Comparison of ENCODE assay signal across 8 cellular contexts in genomic region chr3:186413615-186414415, GRCh38. TPM values are rescaled to one million over a fixed set of nuclear protein-coding genes. Genes with fewer than 3 reads are reported as not detected.
DNase-seq lines count a peak whose midpoint lies in the region; ATAC-seq and TF ChIP-seq lines count a peak whose summit lies in the region.

No MANE protein-coding gene starts in this region.

- H3K27ac ChIP-seq in BLaER1 treated with 17β-estradiol and CSF1 and Interleukin-3, amounts not matched to agents 10 nM and 100 nM, result no peak overlapping the region
- peak overlapping the region; percentile 88 to 97 (median 96) for H3K27ac ChIP-seq in gastroesophageal sphincter

- peak overlapping the region; percentile 59 for H3K4me3 Mint-ChIP-seq in activated CD8-positive, alpha-beta T cell treated with anti-CD3 and anti-CD28 coated beads, Interleukin-2, amount 10 ng/mL, durations not matched to agents 7 days and 5 days
- H3K4me3 Mint-ChIP-seq in neural crest cell, result peak overlapping the region; percentile 53

- H3K27me3 Mint-ChIP-seq in activated CD8-positive, alpha-beta T cell treated with anti-CD3 and anti-CD28 coated beads, Interleukin-2, amount 10 ng/mL, durations not matched to agents 7 days and 5 days (ENCODE audit: low read depth), result peaks cover 20% of the 10 kb centered on the region
- H3K27me3 Mint-ChIP-seq in neural crest cell (ENCODE audit: low read depth), result peaks cover 63% of the 10 kb centered on the region

- peaks cover 15% of the 10 kb centered on the region for H3K4me1 Mint-ChIP-seq in activated CD8-positive, alpha-beta T cell treated with anti-CD3 and anti-CD28 coated beads, Interleukin-2, amount 10 ng/mL, durations not matched to agents 7 days and 5 days (ENCODE audit: low read depth)
- H3K4me1 Mint-ChIP-seq in neural crest cell, result peaks cover 12% of the 10 kb centered on the region

- CTCF ChIA-PET in activated CD8-positive, alpha-beta T cell treated with anti-CD3 and anti-CD28 coated beads, Interleukin-2, amount 10 ng/mL, durations not matched to agents 7 days and 5 days (lab: Charles Lee), result interaction anchor here (2.2 kb wide), 1 partner anchor 126 kb away, joined by 8 read pairs; no protein-coding TSS in a partner anchor

- peak overlapping the region; percentile 41 to 63 (median 46) for H3K4me3 ChIP-seq in BLaER1 treated with 17β-estradiol and CSF1 and Interleukin-3, amounts not matched to agents 10 nM and 100 nM
- peak overlapping the region; percentile 27 to 44 for H3K4me3 ChIP-seq in gastroesophageal sphincter

- peak; percentile 77 for TF ChIP-seq EP300 in gastroesophageal sphincter (IDR thresholded peaks at IDR 0.05)

- peak overlapping the region; percentile 73 to 97 (median 88) for H3K4me2 ChIP-seq in BLaER1 treated with 17β-estradiol and CSF1 and Interleukin-3, amounts not matched to agents 10 nM and 100 nM

- H3K9me3 ChIP-seq in BLaER1 treated with 17β-estradiol and CSF1 and Interleukin-3, amounts not matched to agents 10 nM and 100 nM (replicated peaks in 1 of 11), result no peaks in the 10 kb centered on the region
- no peaks in the 10 kb centered on the region for H3K9me3 ChIP-seq in gastroesophageal sphincter

- H3K27me3 ChIP-seq in BLaER1 treated with 17β-estradiol and CSF1 and Interleukin-3, amounts not matched to agents 10 nM and 100 nM, result no peaks in the 10 kb centered on the region
- no peaks in the 10 kb centered on the region for H3K27me3 ChIP-seq in gastroesophageal sphincter

- no peaks in the 10 kb centered on the region for H3K36me3 Mint-ChIP-seq in activated CD8-positive, alpha-beta T cell treated with anti-CD3 and anti-CD28 coated beads, Interleukin-2, amount 10 ng/mL, durations not matched to agents 7 days and 5 days (ENCODE audit: low read depth)
- no peaks in the 10 kb centered on the region for H3K36me3 Mint-ChIP-seq in neural crest cell (ENCODE audit: low read depth)

- DNase-seq in NCI-H1092 (lab: John Stamatoyannopoulos, UW) (peak; percentile 78), neural crest cell (ENCODE audit: low read depth, low spot score) (no peak), COLO829 (ENCODE audit: low spot score) (no peak)
- DNase-seq in activated CD8-positive, alpha-beta T cell treated with anti-CD3 and anti-CD28 coated beads, Interleukin-2, amount 10 ng/mL, durations not matched to agents 7 days and 5 days, result peak; percentile 32

- peak overlapping the region; percentile 31 for H3K27ac Mint-ChIP-seq in activated CD8-positive, alpha-beta T cell treated with anti-CD3 and anti-CD28 coated beads, Interleukin-2, amount 10 ng/mL, durations not matched to agents 7 days and 5 days
- H3K27ac Mint-ChIP-seq in neural crest cell (ENCODE audit: unreplicated experiment), result no peak overlapping the region

- POLR2A ChIA-PET in activated CD8-positive, alpha-beta T cell treated with anti-CD3 and anti-CD28 coated beads, Interleukin-2, amount 10 ng/mL, durations not matched to agents 7 days and 5 days (lab: Charles Lee), result no interaction called here

- H3K9ac ChIP-seq in BLaER1 treated with 17β-estradiol and CSF1 and Interleukin-3, amounts not matched to agents 10 nM and 100 nM, result peak overlapping the region in 10 of 11 experiments; percentile 7 to 56 (median 37); a peak in 13 of 22 replicates

- TF ChIP-seq CTCF in gastroesophageal sphincter (IDR thresholded peaks at IDR 0.05), result no peak
- TF ChIP-seq CTCF in neural crest cell (conservative IDR thresholded peaks at IDR 0.05), result no peak

- no peaks in the 10 kb centered on the region for H3K36me3 ChIP-seq in BLaER1 treated with 17β-estradiol and CSF1 and Interleukin-3, amounts not matched to agents 10 nM and 100 nM
- no peaks in the 10 kb centered on the region for H3K36me3 ChIP-seq in gastroesophageal sphincter

- peaks cover 18 to 30% (median 27%) of the 10 kb centered on the region in 10 experiments for H3K4me1 ChIP-seq in BLaER1 treated with 17β-estradiol and CSF1 and Interleukin-3, amounts not matched to agents 10 nM and 100 nM
- H3K4me1 ChIP-seq in gastroesophageal sphincter, result peaks cover 3 to 69% (median 18%) of the 10 kb centered on the region in 3 donors

- no peaks in the 10 kb centered on the region for H4K20me1 ChIP-seq in BLaER1 treated with 17β-estradiol and CSF1 and Interleukin-3, amounts not matched to agents 10 nM and 100 nM

- H3K9me3 Mint-ChIP-seq in activated CD8-positive, alpha-beta T cell treated with anti-CD3 and anti-CD28 coated beads, Interleukin-2, amount 10 ng/mL, durations not matched to agents 7 days and 5 days (ENCODE audit: insufficient read depth), result no peaks in the 10 kb centered on the region
- H3K9me3 Mint-ChIP-seq in neural crest cell, result no peaks in the 10 kb centered on the region

- ATAC-seq in GM19463 (IDR thresholded peaks at IDR 0.05; ENCODE audit: unreplicated experiment) (peak; percentile 77), gastroesophageal sphincter (peak; percentile 84), HG02973 (IDR thresholded peaks at IDR 0.05; ENCODE audit: unreplicated experiment) (no peak)
- peak; percentile 69 for ATAC-seq in activated CD8-positive, alpha-beta T cell treated with anti-CD3 and anti-CD28 coated beads, Interleukin-2, amount 10 ng/mL, durations not matched to agents 7 days and 5 days

- peak; percentile 11 to 19 for TF ChIP-seq POLR2A in gastroesophageal sphincter (IDR thresholded peaks at IDR 0.05)

- WGBS in gastroesophageal sphincter (ENCODE audit: low coverage in 1 of 2), 2 donors, result 0 to 11% methylated on average over 5 to 10 of the region's 22 CpGs

RNA-seq across cellular contexts. Expression of gene DGKG, which starts 51.8 kb away (rescaled TPM):
- total RNA-seq in activated CD8-positive, alpha-beta T cell treated with anti-CD3 and anti-CD28 coated beads, Interleukin-2, amount 10 ng/mL, durations not matched to agents 7 days and 5 days, result under 1 TPM; 0.37 to 0.42 TPM
- 100 to 1,000 TPM in 2 of 4 donors, 10 to 100 TPM in 2; 46.3 to 134 (median 90.4) TPM for total RNA-seq in gastroesophageal sphincter
- total RNA-seq in neural crest cell, result 0.18 TPM in 1 of 2 replicates, not detected in the other

Comparison
In these comparisons a context has a peak if more than half of its experiments do, and no peak if none do; other contexts are left out.
1. H3K27ac ChIP-seq: peak in gastroesophageal sphincter (4 of 4); none in BLaER1 treated with 17β-estradiol and CSF1 and Interleukin-3, amounts not matched to agents 10 nM and 100 nM (0 of 11).
2. DNase-seq: peak in NCI-H1092 (single experiment) and activated CD8-positive, alpha-beta T cell treated with anti-CD3 and anti-CD28 coated beads, Interleukin-2, amount 10 ng/mL, durations not matched to agents 7 days and 5 days (single experiment); none in neural crest cell (single experiment) and COLO829 (single experiment).
3. RNA of gene DGKG, which starts 51.8 kb away (total RNA-seq): 46.3 to 134 TPM in gastroesophageal sphincter; 0.37 to 0.42 TPM in activated CD8-positive, alpha-beta T cell treated with anti-CD3 and anti-CD28 coated beads, Interleukin-2, amount 10 ng/mL, durations not matched to agents 7 days and 5 days and 0.18 TPM in neural crest cell; every median in the first group is over 10 times any median in the second.